ENCODE assay signal across 1 cellular context in the genomic region with DNA sequence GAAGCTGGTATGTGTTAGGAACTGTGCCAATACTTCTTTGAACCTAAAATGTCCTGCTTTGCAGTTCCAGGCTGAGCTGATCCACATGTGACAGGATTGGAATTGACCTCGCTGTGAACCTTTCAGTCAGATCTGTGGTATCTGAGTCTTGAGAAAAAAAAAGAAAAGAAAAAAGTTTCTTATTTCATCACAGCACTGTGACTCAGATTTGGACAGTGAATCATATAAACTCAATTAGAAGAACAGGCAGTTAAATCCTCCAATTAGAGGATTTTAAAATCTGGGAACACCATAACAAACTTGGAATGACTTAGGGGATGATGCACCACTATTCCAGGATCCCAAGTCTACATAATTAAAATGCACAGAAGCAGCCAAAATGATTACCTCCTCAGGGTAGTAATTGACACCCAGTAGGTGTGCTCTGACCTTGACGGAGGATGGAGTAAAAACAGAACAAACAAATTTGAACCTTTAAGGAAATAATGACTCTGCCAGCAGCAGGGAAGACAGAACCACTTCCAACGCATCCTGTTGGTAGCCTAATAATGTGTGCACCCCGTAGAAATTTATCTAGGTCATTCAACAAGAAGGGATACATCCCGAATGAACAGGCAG.
A peak's percentile ranks its signal among the peaks of the same experiment; 100 is the strongest.
TF ChIP-seq lines count a peak whose summit lies in the region.

No MANE protein-coding gene starts in this region.

TF ChIP-seq in SK-N-SH treated with all-trans-retinoic acid at 6 μM for 48 hours, 23 proteins besides CTCF, POLR2A, EP300 and RAD21 (continued from another document):
- TF ChIP-seq, protein P1, sequence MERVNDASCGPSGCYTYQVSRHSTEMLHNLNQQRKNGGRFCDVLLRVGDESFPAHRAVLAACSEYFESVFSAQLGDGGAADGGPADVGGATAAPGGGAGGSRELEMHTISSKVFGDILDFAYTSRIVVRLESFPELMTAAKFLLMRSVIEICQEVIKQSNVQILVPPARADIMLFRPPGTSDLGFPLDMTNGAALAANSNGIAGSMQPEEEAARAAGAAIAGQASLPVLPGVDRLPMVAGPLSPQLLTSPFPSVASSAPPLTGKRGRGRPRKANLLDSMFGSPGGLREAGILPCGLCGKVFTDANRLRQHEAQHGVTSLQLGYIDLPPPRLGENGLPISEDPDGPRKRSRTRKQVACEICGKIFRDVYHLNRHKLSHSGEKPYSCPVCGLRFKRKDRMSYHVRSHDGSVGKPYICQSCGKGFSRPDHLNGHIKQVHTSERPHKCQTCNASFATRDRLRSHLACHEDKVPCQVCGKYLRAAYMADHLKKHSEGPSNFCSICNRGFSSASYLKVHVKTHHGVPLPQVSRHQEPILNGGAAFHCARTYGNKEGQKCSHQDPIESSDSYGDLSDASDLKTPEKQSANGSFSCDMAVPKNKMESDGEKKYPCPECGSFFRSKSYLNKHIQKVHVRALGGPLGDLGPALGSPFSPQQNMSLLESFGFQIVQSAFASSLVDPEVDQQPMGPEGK (CRISPR knock-in tag; IDR thresholded peaks at IDR 0.05; ENCODE audit: borderline replicate concordance), result 0 out of 2 replicates have a peak, but pooled peaks have one; percentile 28
- TF ChIP-seq ZC3H10 (CRISPR knock-in tag; IDR thresholded peaks at IDR 0.05) (peak; percentile 85), ESRRG (CRISPR knock-in tag; IDR thresholded peaks at IDR 0.05) (no peak), ZFP3 (CRISPR knock-in tag; IDR thresholded peaks at IDR 0.05) (0 out of 2 replicates have a peak, but pooled peaks have one; percentile 15)
- TF ChIP-seq, protein P2, sequence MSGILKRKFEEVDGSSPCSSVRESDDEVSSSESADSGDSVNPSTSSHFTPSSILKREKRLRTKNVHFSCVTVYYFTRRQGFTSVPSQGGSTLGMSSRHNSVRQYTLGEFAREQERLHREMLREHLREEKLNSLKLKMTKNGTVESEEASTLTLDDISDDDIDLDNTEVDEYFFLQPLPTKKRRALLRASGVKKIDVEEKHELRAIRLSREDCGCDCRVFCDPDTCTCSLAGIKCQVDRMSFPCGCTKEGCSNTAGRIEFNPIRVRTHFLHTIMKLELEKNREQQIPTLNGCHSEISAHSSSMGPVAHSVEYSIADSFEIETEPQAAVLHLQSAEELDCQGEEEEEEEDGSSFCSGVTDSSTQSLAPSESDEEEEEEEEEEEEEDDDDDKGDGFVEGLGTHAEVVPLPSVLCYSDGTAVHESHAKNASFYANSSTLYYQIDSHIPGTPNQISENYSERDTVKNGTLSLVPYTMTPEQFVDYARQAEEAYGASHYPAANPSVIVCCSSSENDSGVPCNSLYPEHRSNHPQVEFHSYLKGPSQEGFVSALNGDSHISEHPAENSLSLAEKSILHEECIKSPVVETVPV (CRISPR knock-in tag; IDR thresholded peaks at IDR 0.05), result no peak
